ENCODE assay signal across 1 cellular context in genomic region chr2:231362785-231363184, GRCh38.
TF ChIP-seq lines count a peak whose summit lies in the region.

No MANE protein-coding gene starts in this region.

TF ChIP-seq in WTC11, 78 proteins besides CTCF, POLR2A, EP300 and RAD21 (continued from another document):
- TF ChIP-seq ZNF512 (CRISPR knock-in tag; IDR thresholded peaks at IDR 0.05; ENCODE audit: borderline replicate concordance) (no peak), FOXP1 (CRISPR knock-in tag; IDR thresholded peaks at IDR 0.05; ENCODE audit: borderline replicate concordance) (no peak), ZNF396 (CRISPR knock-in tag; IDR thresholded peaks at IDR 0.05; ENCODE audit: borderline replicate concordance) (no peak), FOXJ3 (CRISPR knock-in tag; IDR thresholded peaks at IDR 0.05; ENCODE audit: borderline replicate concordance) (no peak), FOXP4 (CRISPR knock-in tag; IDR thresholded peaks at IDR 0.05) (no peak), TCF7 (CRISPR knock-in tag; IDR thresholded peaks at IDR 0.05; ENCODE audit: low read depth) (no peak)
- TF ChIP-seq, protein P1, sequence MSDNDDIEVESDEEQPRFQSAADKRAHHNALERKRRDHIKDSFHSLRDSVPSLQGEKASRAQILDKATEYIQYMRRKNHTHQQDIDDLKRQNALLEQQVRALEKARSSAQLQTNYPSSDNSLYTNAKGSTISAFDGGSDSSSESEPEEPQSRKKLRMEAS (CRISPR knock-in tag; IDR thresholded peaks at IDR 0.05) = no peak
